In the genomic region with DNA sequence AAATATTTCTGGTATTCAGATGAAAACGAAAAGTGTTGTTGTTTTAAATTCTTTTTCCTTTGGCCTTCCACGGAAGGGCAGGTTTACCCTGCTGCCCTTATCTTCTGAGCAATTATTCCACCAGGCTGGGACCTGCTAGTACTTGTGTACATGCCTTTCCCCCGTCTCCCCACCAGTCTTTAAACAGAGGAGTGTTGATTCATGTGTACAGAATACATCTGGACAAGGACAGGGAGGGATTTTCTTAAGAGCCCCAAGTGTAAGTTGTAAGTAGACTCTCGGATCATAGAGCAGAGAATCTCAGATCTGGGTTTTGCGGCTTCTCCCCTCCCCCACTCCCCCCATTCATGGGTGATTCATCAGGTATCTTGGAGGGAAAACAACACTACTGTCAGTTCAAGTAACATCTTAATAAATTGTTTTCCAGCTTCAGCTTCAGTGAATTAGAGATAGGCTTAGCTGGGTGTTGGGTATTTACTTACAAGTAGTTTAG, we compare ENCODE assay signal across 8 cellular contexts.
DNase-seq lines count a peak whose midpoint lies in the region; ATAC-seq and TF ChIP-seq lines count a peak whose summit lies in the region.

No MANE protein-coding gene starts in this region.

- CTCF ChIA-PET in mammary epithelial cell (lab: Charles Lee; ENCODE audit: low non-redundant PET), result no interaction called here

- WGBS in mammary epithelial cell (ENCODE audit: low coverage, missing lambda C conversion rate), result 0% methylated on average over 4 of the region's 5 CpGs

- H3K27me3 ChIP-seq in NT2/D1 (ENCODE audit: insufficient read depth, insufficient read length) (no peaks in the 10 kb centered on the region), mammary epithelial cell (ENCODE audit: insufficient read depth, low read length) (no peaks in the 10 kb centered on the region), osteoblast (ENCODE audit: insufficient read depth, low read length) (no peaks in the 10 kb centered on the region)

- intact Hi-C loops in mammary epithelial cell (cut with micrococcal nuclease), result loop anchor here (1.0 kb wide), 2 partner anchors 20 to 36 kb away; no protein-coding TSS in a partner anchor

- peak; percentile 15 for DNase-seq in COLO829 (ENCODE audit: low spot score)
- peak; percentile 9 for DNase-seq in NT2/D1 (ENCODE audit: low read depth, low spot score)
- DNase-seq in mammary epithelial cell, result peak; percentile 94
- no peak for DNase-seq in osteoblast (ENCODE audit: insufficient read length, low spot score, missing footprints)
- DNase-seq in amniotic stem cell (lab: John Stamatoyannopoulos, UW), result no peak
- no peak for DNase-seq in germinal center (ENCODE audit: low spot score)
- DNase-seq in GF-D8 (lab: John Stamatoyannopoulos, UW), result no peak

- H4K20me1 ChIP-seq in mammary epithelial cell (ENCODE audit: insufficient read depth, low read length) (no peaks in the 10 kb centered on the region), osteoblast (ENCODE audit: insufficient read depth, low read length) (no peaks in the 10 kb centered on the region)

- H3K79me2 ChIP-seq in mammary epithelial cell (ENCODE audit: insufficient read depth, low read length), result peaks cover 25% of the 10 kb centered on the region
- no peaks in the 10 kb centered on the region for H3K79me2 ChIP-seq in osteoblast (ENCODE audit: insufficient read depth, low read length)

- H2AFZ ChIP-seq in mammary epithelial cell (ENCODE audit: low read depth, low read length) (no peak overlapping the region), osteoblast (ENCODE audit: low read length) (no peak overlapping the region)

- TSS peak; percentile 41 for BruUV-seq in mammary epithelial cell (replicated peaks; lab: Mats Ljungman, UMichigan)

- TF ChIP-seq CTCF in mammary epithelial cell (conservative IDR thresholded peaks at IDR 0.05 in 1 of 2, IDR thresholded peaks at IDR 0.05 in 1 of 2; ENCODE audit: extremely low read depth in 1 of 2, insufficient read depth in 1 of 2, low read depth in 1 of 2, low read length in 2 of 2), result peak in 1 of 2 donors; percentile 7
- no peak for TF ChIP-seq CTCF in osteoblast (IDR thresholded peaks at IDR 0.05; ENCODE audit: extremely low read depth, low read depth, low read length)

- H3K27ac ChIP-seq in mammary epithelial cell (ENCODE audit: insufficient read depth, low read depth, low read length), result peak overlapping the region; percentile 98
- H3K27ac ChIP-seq in osteoblast (ENCODE audit: low read depth, low read length), result peak overlapping the region; percentile 89

- H3K9me3 ChIP-seq in NT2/D1 (ENCODE audit: insufficient read depth, low read length) (no peaks in the 10 kb centered on the region; the same call in 1 of the 2 replicates), mammary epithelial cell (replicated peaks; ENCODE audit: insufficient read depth, low read length) (no peaks in the 10 kb centered on the region), osteoblast (ENCODE audit: low read depth, low read length) (no peaks in the 10 kb centered on the region)

- H3K9ac ChIP-seq in NT2/D1 (ENCODE audit: insufficient read length, low read depth), result peak overlapping the region; percentile 38
- peak overlapping the region; percentile 60 for H3K9ac ChIP-seq in mammary epithelial cell (ENCODE audit: insufficient read depth, low read length)

- in situ Hi-C loops in mammary epithelial cell (cut with MboI; ENCODE audit: low sequenced_read_pairs in 2 of 2), result no loop called here

- H3K4me1 ChIP-seq in NT2/D1 (ENCODE audit: insufficient read depth, insufficient read length) (no peaks in the 10 kb centered on the region), mammary epithelial cell (ENCODE audit: insufficient read depth, low read length) (peaks cover 44% of the 10 kb centered on the region), osteoblast (ENCODE audit: insufficient read depth, low read length) (peaks cover 27% of the 10 kb centered on the region)

- H3K4me3 ChIP-seq in NT2/D1 (ENCODE audit: insufficient read length, low read depth) (no peak overlapping the region), mammary epithelial cell (replicated peaks in 1 of 3; ENCODE audit: insufficient read depth in 1 of 3, low read depth in 2 of 3, low read length in 3 of 3) (no peak overlapping the region), osteoblast (ENCODE audit: insufficient read depth, low read length) (no peak overlapping the region)

- H3K4me2 ChIP-seq in mammary epithelial cell (ENCODE audit: insufficient read depth, low read depth, low read length) (peak overlapping the region; percentile 55), osteoblast (ENCODE audit: insufficient read depth, low read length) (peak overlapping the region; percentile 23)

- H3K36me3 ChIP-seq in NT2/D1 (ENCODE audit: insufficient read depth, insufficient read length, low read length) (no peaks in the 10 kb centered on the region), mammary epithelial cell (ENCODE audit: insufficient read depth, low read length) (peaks cover 20% of the 10 kb centered on the region), osteoblast (ENCODE audit: insufficient read depth, low read length) (no peaks in the 10 kb centered on the region)

- dilution Hi-C loops in mammary epithelial cell (cut with HindIII; ENCODE audit: low sequenced_read_pairs), result no loop called here

- ATAC-seq in HG02588 (IDR thresholded peaks at IDR 0.05; ENCODE audit: unreplicated experiment), result no peak

Comparison
In these comparisons a context has a peak if more than half of its experiments do, and no peak if none do; other contexts are left out.
1. DNase-seq: peak in COLO829 (single experiment), NT2/D1 (single experiment) and mammary epithelial cell (single experiment); none in osteoblast (single experiment), amniotic stem cell (single experiment), germinal center (single experiment) and GF-D8 (single experiment).